In genomic region chr1:54886724-54887664, GRCh38 we compare ENCODE assay signal across 8 cellular contexts. TPM values are rescaled to one million over a fixed set of nuclear protein-coding genes. Genes with fewer than 3 reads are reported as not detected.
A peak's percentile ranks its signal among the peaks of the same experiment; 100 is the strongest.
DNase-seq lines count a peak whose midpoint lies in the region; ATAC-seq and TF ChIP-seq lines count a peak whose summit lies in the region.

Gene DHCR24 (minus strand): TSS chr1:54887195. CDS start chr1:54887119, 76 bp downstream.

- H3K4me3 ChIP-seq in GM12865 (ENCODE audit: low read depth, low read length) (peak within 1 kb of the TSS; percentile 86), NB4 (ENCODE audit: low read depth, low read length) (peak within 1 kb of the TSS; percentile 88), left ventricle myocardium inferior (peak within 1 kb of the TSS; percentile 74), prostate gland (peak within 1 kb of the TSS; percentile 73 to 88), urinary bladder (ENCODE audit: low read depth, low read length) (peak within 1 kb of the TSS; percentile 67)

- H3K9me3 ChIP-seq in left ventricle myocardium inferior (replicated peaks) (no peaks in the 10 kb centered on the region), prostate gland (no peaks in the 10 kb centered on the region)

- TF ChIP-seq POLR2A in NB4 (IDR thresholded peaks at IDR 0.05; ENCODE audit: extremely low read depth, insufficient read length) (peak; percentile 81), prostate gland (IDR thresholded peaks at IDR 0.05) (peak; percentile 91)

- H3K27me3 ChIP-seq in left ventricle myocardium inferior (ENCODE audit: low read depth) (peaks cover 9% of the 10 kb centered on the region), prostate gland (replicated peaks; ENCODE audit: insufficient read depth) (no peaks in the 10 kb centered on the region)

- TF ChIP-seq CTCF in GM12865 (IDR thresholded peaks at IDR 0.05; ENCODE audit: insufficient read depth, low read depth, low read length, missing control alignments): no peak
- no peak for TF ChIP-seq CTCF in NB4 (IDR thresholded peaks at IDR 0.05; ENCODE audit: low read depth, low read length)
- TF ChIP-seq CTCF in left ventricle myocardium inferior (IDR thresholded peaks at IDR 0.05; ENCODE audit: borderline replicate concordance): no peak
- no peak for TF ChIP-seq CTCF in prostate gland (IDR thresholded peaks at IDR 0.05)

- DNase-seq in GM12865 (ENCODE audit: low read depth) (peak; percentile 90), NB4 (ENCODE audit: low read depth) (peak; percentile 91), T-helper 1 cell (peak; percentile 35 to 88 (median 46)), amniotic stem cell (lab: John Stamatoyannopoulos, UW) (peak; percentile 56), left ventricle myocardium inferior (peak; percentile 84), prostate gland (ENCODE audit: low spot score) (peak; percentile 92)

- H3K4me1 ChIP-seq in left ventricle myocardium inferior (peaks cover 21% of the 10 kb centered on the region), prostate gland (replicated peaks) (peaks cover 7% of the 10 kb centered on the region), urinary bladder (ENCODE audit: insufficient read depth) (no peaks in the 10 kb centered on the region)

- peak; percentile 91 for ATAC-seq in HG02571 (IDR thresholded peaks at IDR 0.05; ENCODE audit: unreplicated experiment)

- H3K27ac ChIP-seq in left ventricle myocardium inferior (replicated peaks) (peak within 1 kb of the TSS; percentile 52), prostate gland (peak within 1 kb of the TSS; percentile 50 to 79), urinary bladder (ENCODE audit: low read depth) (no peak within 1 kb of the TSS)

- 1% methylated on average over 77 of the region's 109 CpGs for WGBS in prostate gland
- WGBS in urinary bladder: under 1% methylated on average over 109 of the region's 109 CpGs

- intact Hi-C loops in left ventricle myocardium inferior (cut with micrococcal nuclease) (no loop called here), prostate gland (cut with DNase I) (no loop called here)

- H3K36me3 ChIP-seq in left ventricle myocardium inferior (no peaks in the 10 kb centered on the region), prostate gland (no peaks in the 10 kb centered on the region), urinary bladder (ENCODE audit: insufficient read depth) (no peaks in the 10 kb centered on the region)

RNA-seq across cellular contexts. Expression of gene DHCR24, which starts in this region (rescaled TPM):
- total RNA-seq in left ventricle myocardium inferior (12.8 TPM), prostate gland (100 to 1,000 TPM; 152 to 154 TPM), urinary bladder (22.6 TPM)
- 23.4 TPM for polyA plus RNA-seq in urinary bladder
